3 cellular contexts compared by ENCODE assay signal in genomic region chr1:181776044-181776443, GRCh38.
"Had no signal": no experiment of that assay in that cellular context is flagged by ENCODE, and none has a peak within 500 bp of the region (broad histone marks: within the 10 kb centered on the region; RNA-seq: fewer than 3 reads in every experiment).

No MANE protein-coding gene starts in this region.

- H3K4me3 ChIP-seq: GM12878 had no signal

- DNase-seq: GDM1, GF-D8 had no signal
